Comparison of ENCODE assay signal across 1 cellular context in genomic region chr2:15445891-15446562, GRCh38.
TF ChIP-seq lines count a peak whose summit lies in the region.

No MANE protein-coding gene starts in this region.

TF ChIP-seq in WTC11, 78 proteins besides CTCF, POLR2A, EP300 and RAD21 (continued from another document):
- no peak for TF ChIP-seq AFF4 (CRISPR knock-in tag; IDR thresholded peaks at IDR 0.05; ENCODE audit: borderline replicate concordance)
- TF ChIP-seq MLX (CRISPR knock-in tag; IDR thresholded peaks at IDR 0.05) = no peak
